In the genomic region with DNA sequence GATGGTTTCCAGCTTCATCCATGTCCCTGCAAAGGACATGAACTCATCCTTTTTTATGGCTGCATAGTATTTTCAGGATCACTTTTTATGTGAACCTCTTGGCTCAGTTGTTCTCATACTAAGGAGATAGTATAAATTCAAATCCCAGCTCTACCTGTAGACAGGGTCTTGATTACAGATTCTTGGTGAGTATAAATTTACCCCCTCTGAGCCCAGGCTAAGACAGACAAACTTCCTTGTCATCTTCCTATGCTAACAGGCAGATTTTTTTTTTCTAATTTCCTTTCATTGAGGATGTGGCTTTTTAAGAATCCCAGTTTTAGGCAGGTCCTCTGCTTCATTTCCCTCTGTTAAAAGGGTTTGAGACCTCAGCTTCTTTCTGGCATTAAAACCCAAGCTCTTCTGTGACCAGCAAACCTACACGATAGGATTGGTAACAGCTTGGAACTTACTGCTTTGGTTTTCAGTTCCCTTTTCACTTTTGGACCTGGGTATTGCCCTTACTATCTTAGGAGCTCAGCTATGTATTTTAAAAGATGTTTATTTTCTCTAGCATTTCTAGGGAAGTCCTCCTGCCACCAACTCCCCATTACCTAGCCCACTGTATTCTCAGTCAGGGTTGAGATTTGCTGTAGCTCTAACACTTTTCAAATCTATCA, we compare ENCODE assay signal across 13 cellular contexts.
DNase-seq lines count a peak whose midpoint lies in the region; ATAC-seq and TF ChIP-seq lines count a peak whose summit lies in the region.
"Had no signal": no experiment of that assay in that cellular context is flagged by ENCODE, and none has a peak within 500 bp of the region (broad histone marks: within the 10 kb centered on the region; RNA-seq: fewer than 3 reads in every experiment).

No MANE protein-coding gene starts in this region.

- H3K36me3 ChIP-seq in effector memory CD4-positive, alpha-beta T cell (ENCODE audit: control insufficient read depth, insufficient read depth, low read length) = peaks cover 26% of the 10 kb centered on the region

- H3K4me3 ChIP-seq in effector memory CD4-positive, alpha-beta T cell (ENCODE audit: insufficient read depth, low read depth, low read length, poor library complexity, severe bottlenecking) = no peak overlapping the region

- TF ChIP-seq CTCF in GM20000 (IDR thresholded peaks at IDR 0.05; ENCODE audit: extremely low read depth, missing control alignments) = no peak

- H3K27me3 ChIP-seq in effector memory CD4-positive, alpha-beta T cell (replicated peaks; ENCODE audit: control insufficient read depth, insufficient read depth, low read length, poor library complexity, severe bottlenecking) = no peaks in the 10 kb centered on the region

- no peaks in the 10 kb centered on the region for H3K4me1 ChIP-seq in effector memory CD4-positive, alpha-beta T cell (ENCODE audit: control insufficient read depth, insufficient read depth, low read length, poor library complexity, severe bottlenecking)

- H3K9me3 ChIP-seq in effector memory CD4-positive, alpha-beta T cell (ENCODE audit: control insufficient read depth, low read length) = no peaks in the 10 kb centered on the region

- DNase-seq in GM20000 (ENCODE audit: low spot score) (peak; percentile 47), MV-4-11 (lab: John Stamatoyannopoulos, UW) (peak; percentile 88), DMS79 treated with DMSO at 0.1 percent for 48 hours (lab: John Stamatoyannopoulos, UW) (no peak), cerebellar nuclear complex (lab: John Stamatoyannopoulos, UW) (no peak), COR-L47 (lab: John Stamatoyannopoulos, UW) (no peak)
- DNase-seq in effector memory CD4-positive, alpha-beta T cell = no peak
- DNase-seq: activated T-cell treated with anti-CD3 and anti-CD28 coated beads, Interleukin-2, amount 50 U/mL, for 48 hours; NCI-H2029; PC-3; stimulated activated CD4-positive, alpha-beta T cell treated with anti-CD3 and anti-CD28 coated beads, Interleukin-4, amount 100 ng/mL, for 1 hour had no signal

- ATAC-seq in GM18505 (IDR thresholded peaks at IDR 0.05; ENCODE audit: unreplicated experiment) (peak; percentile 82), HG02973 (IDR thresholded peaks at IDR 0.05; ENCODE audit: unreplicated experiment) (peak; percentile 93)
- ATAC-seq: PC-3 had no signal

- TF ChIP-seq POLR2A in GM18505 (IDR thresholded peaks at IDR 0.05; ENCODE audit: borderline replicate concordance, extremely low read depth, insufficient read depth, insufficient read length) = no peak

- no peak overlapping the region for H3K27ac ChIP-seq in effector memory CD4-positive, alpha-beta T cell (ENCODE audit: insufficient read depth, low read length, poor library complexity, severe bottlenecking)
- H3K27ac ChIP-seq: C4-2B had no signal

Comparison
In these comparisons a context has a peak if more than half of its experiments do, and no peak if none do; other contexts are left out.
1. DNase-seq: peak in GM20000 (single experiment) and MV-4-11 (single experiment); none in DMS79 treated with DMSO at 0.1 percent for 48 hours (single experiment), cerebellar nuclear complex (0 of 2), effector memory CD4-positive, alpha-beta T cell (0 of 3) and COR-L47 (single experiment).